Comparison of ENCODE assay signal across 10 cellular contexts in genomic region chr1:98323396-98323795, GRCh38.
A peak's percentile ranks its signal among the peaks of the same experiment; 100 is the strongest.
DNase-seq lines count a peak whose midpoint lies in the region; ATAC-seq and TF ChIP-seq lines count a peak whose summit lies in the region.
"Had no signal": no experiment of that assay in that cellular context is flagged by ENCODE, and none has a peak within 500 bp of the region (broad histone marks: within the 10 kb centered on the region; RNA-seq: fewer than 3 reads in every experiment).

No MANE protein-coding gene starts in this region.

- H3K9me3 ChIP-seq in endodermal cell (ENCODE audit: control insufficient read depth, low read length) (peaks cover 26% of the 10 kb centered on the region), neuronal stem cell (replicated peaks in 1 of 2; ENCODE audit: control insufficient read depth in 2 of 2, insufficient read depth in 1 of 2, low read depth in 1 of 2, low read length in 2 of 2) (no peaks in the 10 kb centered on the region)
- H3K9me3 ChIP-seq: pancreas had no signal

- no TSS peak for BruUV-seq in Calu3 (replicated peaks; lab: Mats Ljungman, UMichigan)

- H3K14ac ChIP-seq in neuronal stem cell (ENCODE audit: low read length) = no peak overlapping the region

- peaks cover 8% of the 10 kb centered on the region for H3K9me3 Mint-ChIP-seq in Calu3 (ENCODE audit: low read depth, unreplicated experiment)
- peaks cover 9% of the 10 kb centered on the region for H3K9me3 Mint-ChIP-seq in endodermal cell

- no peak overlapping the region for H2BK12ac ChIP-seq in neuronal stem cell (ENCODE audit: low read length)

- H3K18ac ChIP-seq in neuronal stem cell (ENCODE audit: low read length) = no peak overlapping the region

- no peaks in the 10 kb centered on the region for H3K79me1 ChIP-seq in neuronal stem cell (ENCODE audit: low read depth, low read length)

- no peak overlapping the region for H2BK120ac ChIP-seq in neuronal stem cell (ENCODE audit: low read depth, low read length)

- H3K36me3 Mint-ChIP-seq in Calu3 (ENCODE audit: insufficient read depth, unreplicated experiment) = peaks cover 7% of the 10 kb centered on the region
- no peaks in the 10 kb centered on the region for H3K36me3 Mint-ChIP-seq in endodermal cell (ENCODE audit: low read depth)

- H3K4me3 Mint-ChIP-seq in Calu3 (ENCODE audit: low read depth, unreplicated experiment) = peak overlapping the region; percentile 29
- no peak overlapping the region for H3K4me3 Mint-ChIP-seq in endodermal cell

- CTCF ChIA-PET in Calu3 (lab: Charles Lee) = interaction anchor here (1.5 kb wide), 1 partner anchor 13 kb away, joined by 5 read pairs; no protein-coding TSS in a partner anchor

- no peak overlapping the region for H3K23ac ChIP-seq in neuronal stem cell (ENCODE audit: low read depth, low read length, poor library complexity)

- H3K4me1 ChIP-seq in endodermal cell (ENCODE audit: control insufficient read depth, insufficient read depth, low read length) (peaks cover 6% of the 10 kb centered on the region), neuronal stem cell (ENCODE audit: control insufficient read depth in 2 of 2, insufficient read depth in 1 of 2, low read depth in 1 of 2, low read length in 2 of 2) (peaks cover 3 to 5% of the 10 kb centered on the region in 2 donors)

- H4K91ac ChIP-seq in neuronal stem cell (ENCODE audit: low read depth, low read length, poor library complexity) = no peak overlapping the region

- H3K4ac ChIP-seq in neuronal stem cell (ENCODE audit: low read length) = no peak overlapping the region

- no peaks in the 10 kb centered on the region for H3K36me3 ChIP-seq in endodermal cell (ENCODE audit: control insufficient read depth, insufficient read depth, low read length)
- H3K36me3 ChIP-seq in neuronal stem cell (replicated peaks in 1 of 2; ENCODE audit: control insufficient read depth in 2 of 2, insufficient read depth in 2 of 2, low read length in 2 of 2) = no peaks in the 10 kb centered on the region
- H3K36me3 ChIP-seq: cardiac muscle cell, pancreas had no signal

- H3K4me3 ChIP-seq in endodermal cell (ENCODE audit: low read length) (peak overlapping the region; percentile 59), neuronal stem cell (ENCODE audit: low read length in 2 of 2) (no peak overlapping the region)
- H3K4me3 ChIP-seq: cardiac muscle cell, pancreas had no signal

- no peak overlapping the region for H2BK15ac ChIP-seq in neuronal stem cell (ENCODE audit: low read length)

- no peak for ATAC-seq in GM21515 (IDR thresholded peaks at IDR 0.05; ENCODE audit: unreplicated experiment)

- H3K27me3 ChIP-seq in endodermal cell (ENCODE audit: control insufficient read depth, insufficient read depth, low read length, poor library complexity, severe bottlenecking) = no peaks in the 10 kb centered on the region
- no peaks in the 10 kb centered on the region for H3K27me3 ChIP-seq in neuronal stem cell (ENCODE audit: control insufficient read depth in 3 of 3, insufficient read depth in 3 of 3, low read depth in 1 of 3, low read length in 3 of 3)
- H3K27me3 ChIP-seq: cardiac muscle cell, pancreas had no signal

- intact Hi-C loops in Calu3 (cut with micrococcal nuclease; ENCODE audit: unreplicated experiment) = loop anchor here (1.0 to 10.0 kb wide), 3 partner anchors 113 to 269 kb away; no protein-coding TSS in a partner anchor

- DNase-seq in Calu3 = peak; percentile 35
- peak; percentile 15 for DNase-seq in NCI-H69 (lab: John Stamatoyannopoulos, UW)
- no peak for DNase-seq in endodermal cell
- no peak for DNase-seq in neuronal stem cell (ENCODE audit: low spot score)
- DNase-seq in pons (ENCODE audit: low spot score) = no peak
- no peak for DNase-seq in NCI-H1105 treated with DMSO at 0.1 percent for 48 hours (lab: John Stamatoyannopoulos, UW)
- no peak for DNase-seq in COLO829 (ENCODE audit: low spot score)

- TF ChIP-seq CTCF in Calu3 (IDR thresholded peaks at IDR 0.05; ENCODE audit: unreplicated experiment) = no peak
- TF ChIP-seq CTCF in endodermal cell (conservative IDR thresholded peaks at IDR 0.05) = no peak

- H2AK5ac ChIP-seq in neuronal stem cell (ENCODE audit: low read depth, low read length) = no peak overlapping the region

- no peak overlapping the region for H4K8ac ChIP-seq in neuronal stem cell (ENCODE audit: low read depth, low read length)

- H3K27ac ChIP-seq in endodermal cell (ENCODE audit: low read depth, low read length) = peak overlapping the region; percentile 21
- H3K27ac ChIP-seq in neuronal stem cell (replicated peaks; ENCODE audit: low read length) = no peak overlapping the region
- H3K27ac ChIP-seq: cardiac muscle cell, pancreas had no signal

- no peak overlapping the region for H3K4me2 ChIP-seq in neuronal stem cell (ENCODE audit: insufficient read depth, low read length, poor library complexity, severe bottlenecking)

- H3K4me1 Mint-ChIP-seq in Calu3 (ENCODE audit: low read depth, unreplicated experiment) (peaks cover 51% of the 10 kb centered on the region), endodermal cell (peaks cover 41% of the 10 kb centered on the region)

- H3K9ac ChIP-seq in endodermal cell (ENCODE audit: extremely low read depth, low read length, poor library complexity, severe bottlenecking) (no peak overlapping the region), neuronal stem cell (ENCODE audit: low read depth, low read length, poor library complexity) (no peak overlapping the region)

- no peak overlapping the region for H2BK5ac ChIP-seq in neuronal stem cell (ENCODE audit: low read length)

- no peaks in the 10 kb centered on the region for H3K27me3 Mint-ChIP-seq in Calu3 (ENCODE audit: unreplicated experiment)
- no peaks in the 10 kb centered on the region for H3K27me3 Mint-ChIP-seq in endodermal cell (ENCODE audit: insufficient read depth)

- peak overlapping the region; percentile 72 for H2AFZ ChIP-seq in neuronal stem cell (ENCODE audit: low read length)

- H3K27ac Mint-ChIP-seq in Calu3 (ENCODE audit: unreplicated experiment) (peak overlapping the region; percentile 92), endodermal cell (peak overlapping the region; percentile 49)

Comparison
In these comparisons a context has a peak if more than half of its experiments do, and no peak if none do; other contexts are left out.
1. DNase-seq: peak in Calu3 (single experiment) and NCI-H69 (single experiment); none in endodermal cell (single experiment), neuronal stem cell (single experiment), pons (single experiment), NCI-H1105 treated with DMSO at 0.1 percent for 48 hours (single experiment) and COLO829 (single experiment).